ENCODE assay signal across 1 cellular context in the genomic region with DNA sequence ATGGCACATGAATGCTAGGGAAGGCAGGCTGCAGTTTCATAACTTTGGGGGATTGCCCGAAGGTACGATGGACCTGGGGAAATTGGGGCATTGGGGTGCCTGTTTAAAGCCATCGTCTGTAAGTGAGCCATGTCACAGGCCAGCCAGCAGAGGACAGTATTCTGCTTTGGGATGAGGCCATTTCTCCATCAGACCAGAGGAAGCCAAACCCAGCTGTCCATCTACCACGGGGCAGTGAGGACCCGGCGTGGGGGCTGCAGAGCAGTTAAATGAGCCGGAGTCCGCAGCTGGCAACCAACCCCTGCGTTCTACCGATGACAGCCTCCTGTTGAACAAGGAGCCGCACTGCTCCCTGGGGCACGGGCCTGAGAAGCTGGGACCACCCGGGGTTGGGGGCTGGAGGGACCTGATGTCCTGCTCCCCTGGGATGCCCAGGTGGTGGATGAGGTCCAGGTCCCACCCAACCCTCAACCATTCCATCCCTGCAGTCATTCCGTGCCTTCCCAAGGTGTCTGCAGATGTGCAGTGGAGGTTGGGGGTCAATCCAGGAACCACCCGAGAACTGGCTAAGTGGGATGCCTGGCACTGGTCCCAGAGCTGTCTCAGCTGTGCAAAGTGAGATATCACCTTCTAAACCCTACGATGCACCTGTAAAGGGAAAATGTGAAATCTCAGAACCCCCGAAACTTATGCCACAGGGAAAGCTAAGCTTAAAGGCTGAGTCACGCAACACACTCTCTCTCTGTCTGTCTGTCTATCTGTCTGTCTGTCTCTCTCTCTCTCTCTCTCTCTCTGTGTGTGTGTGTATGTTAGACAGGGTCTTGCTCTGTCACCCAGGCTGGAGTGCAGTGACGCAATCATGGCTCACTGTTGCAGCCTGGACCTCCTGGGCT.
A peak's percentile ranks its signal among the peaks of the same experiment; 100 is the strongest.
TF ChIP-seq lines count a peak whose summit lies in the region.

No MANE protein-coding gene starts in this region.

TF ChIP-seq in A549, 52 proteins besides CTCF, POLR2A, EP300 and RAD21 (continued from another document):
- TF ChIP-seq FOSL2 (IDR thresholded peaks at IDR 0.05) = no peak
- TF ChIP-seq FOSL2 (CRISPR knock-in tag; IDR thresholded peaks at IDR 0.05) = peak; percentile 13; the same call in 1 of the 2 replicates
- no peak for TF ChIP-seq RARB (CRISPR knock-in tag; IDR thresholded peaks at IDR 0.05)
- TF ChIP-seq CEBPB (IDR thresholded peaks at IDR 0.05) = peak; percentile 51 to 79; a peak in 3 of 4 replicates
TF ChIP-seq in A549: peak in this region for 3.
